In the genomic region with DNA sequence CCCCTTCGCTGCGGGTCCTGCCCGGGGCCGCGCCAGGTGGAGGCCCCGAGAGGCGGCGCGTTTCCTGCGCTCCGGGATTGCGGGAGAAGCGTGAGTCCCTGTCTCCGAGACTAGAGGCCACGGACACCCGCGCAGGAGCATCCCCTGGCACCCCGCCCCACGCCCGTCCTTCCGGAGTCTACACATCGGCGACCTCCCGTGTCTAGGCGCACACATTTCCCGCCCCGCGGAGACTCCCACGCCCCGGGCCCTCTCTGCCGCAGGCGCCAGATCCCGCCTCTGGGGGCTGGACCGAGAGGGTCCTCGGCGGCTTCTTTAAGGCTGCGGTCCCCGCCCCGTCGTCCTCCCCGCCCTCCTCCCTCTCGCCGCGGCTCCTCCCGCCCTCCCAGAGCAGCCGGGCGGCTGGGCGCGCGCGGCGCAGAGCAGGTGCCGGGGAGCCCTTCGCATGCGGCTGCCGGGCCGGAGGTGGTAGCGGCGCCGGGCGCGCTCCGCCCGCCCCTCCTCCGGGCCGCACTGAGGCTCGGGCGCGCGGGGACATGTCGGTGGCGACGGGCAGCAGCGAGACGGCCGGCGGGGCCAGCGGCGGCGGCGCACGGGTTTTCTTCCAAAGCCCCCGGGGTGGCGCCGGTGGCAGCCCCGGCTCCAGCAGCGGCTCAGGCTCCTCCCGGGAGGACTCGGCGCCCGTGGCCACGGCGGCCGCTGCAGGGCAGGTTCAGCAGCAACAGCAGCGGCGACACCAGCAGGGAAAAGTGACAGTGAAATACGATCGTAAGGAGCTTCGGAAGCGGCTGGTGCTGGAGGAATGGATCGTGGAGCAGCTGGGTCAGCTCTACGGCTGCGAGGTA, we compare ENCODE assay signal across 8 cellular contexts. TPM values are rescaled to one million over a fixed set of nuclear protein-coding genes. Genes with fewer than 3 reads are reported as not detected.
DNase-seq lines count a peak whose midpoint lies in the region; ATAC-seq and TF ChIP-seq lines count a peak whose summit lies in the region.

A gene with protein sequence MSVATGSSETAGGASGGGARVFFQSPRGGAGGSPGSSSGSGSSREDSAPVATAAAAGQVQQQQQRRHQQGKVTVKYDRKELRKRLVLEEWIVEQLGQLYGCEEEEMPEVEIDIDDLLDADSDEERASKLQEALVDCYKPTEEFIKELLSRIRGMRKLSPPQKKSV (plus strand): TSS at position 388 of the 845 bp plus-strand sequence. CDS start 149 bp downstream, at position 537.

- ATAC-seq in HG03571 (IDR thresholded peaks at IDR 0.05; ENCODE audit: unreplicated experiment) (no peak), HG02885 (IDR thresholded peaks at IDR 0.05; ENCODE audit: poor library complexity, unreplicated experiment) (no peak)

- TF ChIP-seq CTCF in OCI-LY7 (conservative IDR thresholded peaks at IDR 0.05; ENCODE audit: low read length), result no peak
- TF ChIP-seq CTCF in cardiac fibroblast (IDR thresholded peaks at IDR 0.05; ENCODE audit: low read depth, low read length), result no peak

- peaks cover 13% of the 10 kb centered on the region for H3K4me1 ChIP-seq in OCI-LY7 (ENCODE audit: insufficient read depth, low read length, poor library complexity, severe bottlenecking)

- H3K79me2 ChIP-seq in OCI-LY7 (ENCODE audit: insufficient read depth, low read depth, low read length), result no peaks in the 10 kb centered on the region

- no TSS peak for BruUV-seq in OCI-LY7 (replicated peaks; lab: Mats Ljungman, UMichigan)

- POLR2A ChIA-PET in OCI-LY7 (lab: Charles Lee), result interaction anchor here (0.9 kb wide), 1 partner anchor 38 kb away, joined by 3 read pairs; no protein-coding TSS in a partner anchor

- H4K20me1 ChIP-seq in OCI-LY7 (ENCODE audit: insufficient read depth, low read length), result no peaks in the 10 kb centered on the region

- H3K27ac ChIP-seq in OCI-LY7 (ENCODE audit: low read depth, low read length, poor library complexity, severe bottlenecking) (no peak within 1 kb of the TSS), layer of hippocampus (ENCODE audit: low read depth, low read length) (peak within 1 kb of the TSS; percentile 10)

- H2AFZ ChIP-seq in OCI-LY7 (ENCODE audit: low read length), result peak within 1 kb of the TSS; percentile 19; the same call in 1 of the 2 replicates

- H3K9me3 ChIP-seq in OCI-LY7 (ENCODE audit: low read length), result no peaks in the 10 kb centered on the region

- intact Hi-C loops in OCI-LY7 (cut with micrococcal nuclease; ENCODE audit: unreplicated experiment), result loop anchor here (5.0 kb wide), 1 partner anchor 44 kb away; no protein-coding TSS in a partner anchor

- H3K9me2 ChIP-seq in OCI-LY7 (ENCODE audit: insufficient read depth, low read length), result no peaks in the 10 kb centered on the region

- peak within 1 kb of the TSS; percentile 55 for H3K4me2 ChIP-seq in OCI-LY7 (ENCODE audit: low read length)

- peak within 1 kb of the TSS; percentile 40 for H3K4me3 ChIP-seq in OCI-LY7 (ENCODE audit: low read depth, low read length, poor library complexity, severe bottlenecking)
- H3K4me3 ChIP-seq in cardiac fibroblast (replicated peaks in 1 of 2; ENCODE audit: low read depth in 2 of 2, low read length in 2 of 2), result peak within 1 kb of the TSS; percentile 26 to 56

- CTCF ChIA-PET in OCI-LY7 (lab: Charles Lee; ENCODE audit: unreplicated experiment), result no interaction called here

- DNase-seq in activated CD8-positive, alpha-beta memory T cell treated with anti-CD3 and anti-CD28 coated beads for 24 hours, result peak; percentile 74
- DNase-seq in activated CD8-positive, alpha-beta memory T cell treated with anti-CD3 and anti-CD28 coated beads, Interleukin-2, amount 50 U/mL, for 4 hours, result no peak
- DNase-seq in OCI-LY7 (ENCODE audit: low spot score) (no peak), cardiac fibroblast (ENCODE audit: low read depth in 2 of 2) (peak; percentile 2 to 29)
- peak; percentile 14 to 18 for DNase-seq in stimulated activated CD8-positive, alpha-beta memory T cell treated with anti-CD3 and anti-CD28 coated beads, Interleukin-2, amount 100 ng/mL, for 48 hours (ENCODE audit: low read depth in 2 of 2)

- no peaks in the 10 kb centered on the region for H3K36me3 ChIP-seq in OCI-LY7 (ENCODE audit: insufficient read depth, low read length)

- H3K27me3 ChIP-seq in layer of hippocampus (ENCODE audit: control insufficient read depth, insufficient read depth, low read length), result peaks cover 8% of the 10 kb centered on the region

RNA-seq across cellular contexts. Expression of the gene that starts here (rescaled TPM):
- not detected in 2 replicates for total RNA-seq in OCI-LY7 (2014; rRNA removed; shearing (Covaris generic))
- total RNA-seq in OCI-LY7 (2022), result 1.3 and 1.8 TPM in 2 replicates

Comparison
In these comparisons a context has a peak if more than half of its experiments do, and no peak if none do; other contexts are left out.
1. DNase-seq: peak in activated CD8-positive, alpha-beta memory T cell treated with anti-CD3 and anti-CD28 coated beads for 24 hours (single experiment), cardiac fibroblast (2 of 2) and stimulated activated CD8-positive, alpha-beta memory T cell treated with anti-CD3 and anti-CD28 coated beads, Interleukin-2, amount 100 ng/mL, for 48 hours (2 of 2); none in activated CD8-positive, alpha-beta memory T cell treated with anti-CD3 and anti-CD28 coated beads, Interleukin-2, amount 50 U/mL, for 4 hours (single experiment) and OCI-LY7 (single experiment).